Comparison of ENCODE assay signal across 1 cellular context in the genomic region with DNA sequence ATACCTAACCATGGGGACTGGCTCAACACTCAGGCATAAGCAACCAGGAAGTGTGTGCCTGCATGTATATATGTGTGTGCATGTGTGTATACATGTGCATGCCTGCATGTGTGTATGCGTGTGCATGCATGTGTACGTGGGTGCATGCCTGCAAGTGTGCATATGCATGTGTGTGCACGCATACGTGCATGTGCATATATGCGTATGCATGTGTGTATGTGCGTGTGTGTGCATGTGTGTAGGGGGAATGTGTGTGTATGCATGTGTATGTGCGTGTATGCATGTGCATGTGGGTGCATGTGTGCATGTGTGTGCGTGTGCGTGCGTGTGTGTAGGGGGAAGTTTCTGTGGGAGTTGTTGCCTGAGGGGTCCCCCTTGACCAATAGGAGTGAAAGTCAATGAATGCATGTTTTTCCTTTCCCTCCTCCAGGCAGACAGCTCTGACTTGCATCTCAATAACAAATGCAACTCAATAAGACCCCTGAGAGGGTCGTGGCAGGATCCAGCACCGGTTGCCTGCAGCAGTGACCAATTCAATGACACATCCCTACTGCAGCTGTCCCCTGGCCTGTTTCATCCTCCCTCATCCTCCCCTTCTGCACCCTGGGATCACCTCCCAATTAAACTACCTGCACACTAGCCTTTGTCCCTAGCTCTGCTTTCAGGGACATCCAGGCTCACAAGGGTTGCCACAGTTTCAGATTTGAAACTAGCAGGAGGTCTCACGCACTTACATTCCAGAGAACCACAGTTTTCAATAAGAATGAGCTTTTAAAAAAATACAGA.
TF ChIP-seq lines count a peak whose summit lies in the region.

No MANE protein-coding gene starts in this region.

TF ChIP-seq in GM23338, 12 proteins besides CTCF, POLR2A, EP300 and RAD21 (continued from another document):
- TF ChIP-seq, protein P1, sequence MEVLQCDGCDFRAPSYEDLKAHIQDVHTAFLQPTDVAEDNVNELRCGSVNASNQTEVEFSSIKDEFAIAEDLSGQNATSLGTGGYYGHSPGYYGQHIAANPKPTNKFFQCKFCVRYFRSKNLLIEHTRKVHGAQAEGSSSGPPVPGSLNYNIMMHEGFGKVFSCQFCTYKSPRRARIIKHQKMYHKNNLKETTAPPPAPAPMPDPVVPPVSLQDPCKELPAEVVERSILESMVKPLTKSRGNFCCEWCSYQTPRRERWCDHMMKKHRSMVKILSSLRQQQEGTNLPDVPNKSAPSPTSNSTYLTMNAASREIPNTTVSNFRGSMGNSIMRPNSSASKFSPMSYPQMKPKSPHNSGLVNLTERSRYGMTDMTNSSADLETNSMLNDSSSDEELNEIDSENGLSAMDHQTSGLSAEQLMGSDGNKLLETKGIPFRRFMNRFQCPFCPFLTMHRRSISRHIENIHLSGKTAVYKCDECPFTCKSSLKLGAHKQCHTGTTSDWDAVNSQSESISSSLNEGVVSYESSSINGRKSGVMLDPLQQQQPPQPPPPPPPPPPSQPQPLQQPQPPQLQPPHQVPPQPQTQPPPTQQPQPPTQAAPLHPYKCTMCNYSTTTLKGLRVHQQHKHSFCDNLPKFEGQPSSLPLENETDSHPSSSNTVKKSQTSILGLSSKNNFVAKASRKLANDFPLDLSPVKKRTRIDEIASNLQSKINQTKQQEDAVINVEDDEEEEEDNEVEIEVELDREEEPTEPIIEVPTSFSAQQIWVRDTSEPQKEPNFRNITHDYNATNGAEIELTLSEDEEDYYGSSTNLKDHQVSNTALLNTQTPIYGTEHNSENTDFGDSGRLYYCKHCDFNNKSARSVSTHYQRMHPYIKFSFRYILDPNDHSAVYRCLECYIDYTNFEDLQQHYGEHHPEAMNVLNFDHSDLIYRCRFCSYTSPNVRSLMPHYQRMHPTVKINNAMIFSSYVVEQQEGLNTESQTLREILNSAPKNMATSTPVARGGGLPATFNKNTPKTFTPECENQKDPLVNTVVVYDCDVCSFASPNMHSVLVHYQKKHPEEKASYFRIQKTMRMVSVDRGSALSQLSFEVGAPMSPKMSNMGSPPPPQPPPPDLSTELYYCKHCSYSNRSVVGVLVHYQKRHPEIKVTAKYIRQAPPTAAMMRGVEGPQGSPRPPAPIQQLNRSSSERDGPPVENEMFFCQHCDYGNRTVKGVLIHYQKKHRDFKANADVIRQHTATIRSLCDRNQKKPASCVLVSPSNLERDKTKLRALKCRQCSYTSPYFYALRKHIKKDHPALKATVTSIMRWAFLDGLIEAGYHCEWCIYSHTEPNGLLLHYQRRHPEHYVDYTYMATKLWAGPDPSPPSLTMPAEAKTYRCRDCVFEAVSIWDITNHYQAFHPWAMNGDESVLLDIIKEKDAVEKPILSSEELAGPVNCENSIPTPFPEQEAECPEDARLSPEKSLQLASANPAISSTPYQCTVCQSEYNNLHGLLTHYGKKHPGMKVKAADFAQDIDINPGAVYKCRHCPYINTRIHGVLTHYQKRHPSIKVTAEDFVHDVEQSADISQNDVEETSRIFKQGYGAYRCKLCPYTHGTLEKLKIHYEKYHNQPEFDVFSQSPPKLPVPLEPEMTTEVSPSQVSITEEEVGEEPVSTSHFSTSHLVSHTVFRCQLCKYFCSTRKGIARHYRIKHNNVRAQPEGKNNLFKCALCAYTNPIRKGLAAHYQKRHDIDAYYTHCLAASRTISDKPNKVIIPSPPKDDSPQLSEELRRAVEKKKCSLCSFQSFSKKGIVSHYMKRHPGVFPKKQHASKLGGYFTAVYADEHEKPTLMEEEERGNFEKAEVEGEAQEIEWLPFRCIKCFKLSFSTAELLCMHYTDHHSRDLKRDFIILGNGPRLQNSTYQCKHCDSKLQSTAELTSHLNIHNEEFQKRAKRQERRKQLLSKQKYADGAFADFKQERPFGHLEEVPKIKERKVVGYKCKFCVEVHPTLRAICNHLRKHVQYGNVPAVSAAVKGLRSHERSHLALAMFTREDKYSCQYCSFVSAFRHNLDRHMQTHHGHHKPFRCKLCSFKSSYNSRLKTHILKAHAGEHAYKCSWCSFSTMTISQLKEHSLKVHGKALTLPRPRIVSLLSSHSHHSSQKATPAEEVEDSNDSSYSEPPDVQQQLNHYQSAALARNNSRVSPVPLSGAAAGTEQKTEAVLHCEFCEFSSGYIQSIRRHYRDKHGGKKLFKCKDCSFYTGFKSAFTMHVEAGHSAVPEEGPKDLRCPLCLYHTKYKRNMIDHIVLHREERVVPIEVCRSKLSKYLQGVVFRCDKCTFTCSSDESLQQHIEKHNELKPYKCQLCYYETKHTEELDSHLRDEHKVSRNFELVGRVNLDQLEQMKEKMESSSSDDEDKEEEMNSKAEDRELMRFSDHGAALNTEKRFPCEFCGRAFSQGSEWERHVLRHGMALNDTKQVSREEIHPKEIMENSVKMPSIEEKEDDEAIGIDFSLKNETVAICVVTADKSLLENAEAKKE (CRISPR knock-in tag; IDR thresholded peaks at IDR 0.05), result no peak
- TF ChIP-seq ZNF114 (CRISPR knock-in tag; IDR thresholded peaks at IDR 0.05) (no peak), JUNB (IDR thresholded peaks at IDR 0.05; ENCODE audit: unreplicated experiment) (no peak), POLR2AphosphoS5 (IDR thresholded peaks at IDR 0.05; ENCODE audit: low read depth) (no peak), ZNF331 (CRISPR knock-in tag; IDR thresholded peaks at IDR 0.05; ENCODE audit: low read depth) (no peak), EZH2 (IDR thresholded peaks at IDR 0.05; ENCODE audit: low read depth, unreplicated experiment) (no peak), STAT1 (IDR thresholded peaks at IDR 0.05; ENCODE audit: unreplicated experiment) (no peak), NANOG (IDR thresholded peaks at IDR 0.05; ENCODE audit: borderline replicate concordance) (no peak)
- TF ChIP-seq, protein P2, sequence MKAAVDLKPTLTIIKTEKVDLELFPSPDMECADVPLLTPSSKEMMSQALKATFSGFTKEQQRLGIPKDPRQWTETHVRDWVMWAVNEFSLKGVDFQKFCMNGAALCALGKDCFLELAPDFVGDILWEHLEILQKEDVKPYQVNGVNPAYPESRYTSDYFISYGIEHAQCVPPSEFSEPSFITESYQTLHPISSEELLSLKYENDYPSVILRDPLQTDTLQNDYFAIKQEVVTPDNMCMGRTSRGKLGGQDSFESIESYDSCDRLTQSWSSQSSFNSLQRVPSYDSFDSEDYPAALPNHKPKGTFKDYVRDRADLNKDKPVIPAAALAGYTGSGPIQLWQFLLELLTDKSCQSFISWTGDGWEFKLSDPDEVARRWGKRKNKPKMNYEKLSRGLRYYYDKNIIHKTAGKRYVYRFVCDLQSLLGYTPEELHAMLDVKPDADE (IDR thresholded peaks at IDR 0.05), result no peak
